In genomic region chr15:58038426-58039106, GRCh38 we compare ENCODE assay signal across 1 cellular context.
TF ChIP-seq lines count a peak whose summit lies in the region.

No MANE protein-coding gene starts in this region.

TF ChIP-seq in HEK293, 187 proteins besides CTCF, POLR2A, EP300 and RAD21 (continued from another document and continues in another):
- TF ChIP-seq PRDM4 (tag by site-specific recombination; IDR thresholded peaks at IDR 0.05): peak; percentile 95
- TF ChIP-seq ZNF561 (tag by site-specific recombination; IDR thresholded peaks at IDR 0.05; ENCODE audit: borderline replicate concordance): peak; percentile 80; the same call in 1 of the 2 replicates
- peak; percentile 92 for TF ChIP-seq ZEB2 (tag by site-specific recombination; IDR thresholded peaks at IDR 0.05)
- TF ChIP-seq ZNF140 (tag by site-specific recombination; IDR thresholded peaks at IDR 0.05): no peak
- peak; percentile 67; the same call in 1 of the 2 replicates for TF ChIP-seq TRIM28 (IDR thresholded peaks at IDR 0.05; ENCODE audit: borderline replicate concordance, low read length)
- TF ChIP-seq ZNF548 (tag by site-specific recombination; IDR thresholded peaks at IDR 0.05): no peak
- TF ChIP-seq ZNF514 (tag by site-specific recombination; IDR thresholded peaks at IDR 0.05): no peak
- peak; percentile 78; the same call in 1 of the 2 replicates for TF ChIP-seq ZNF639 (tag by site-specific recombination; IDR thresholded peaks at IDR 0.05)
- TF ChIP-seq ZBTB6 (tag by site-specific recombination; IDR thresholded peaks at IDR 0.05): 0 out of 2 replicates have a peak, but pooled peaks have one; percentile 17
- 0 out of 2 replicates have a peak, but pooled peaks have one; percentile 31 for TF ChIP-seq ZNF501 (tag by site-specific recombination; IDR thresholded peaks at IDR 0.05)
- TF ChIP-seq ZNF354C (tag by site-specific recombination; IDR thresholded peaks at IDR 0.05; ENCODE audit: borderline replicate concordance, low read depth): no peak
- TF ChIP-seq ZNF16 (tag by site-specific recombination; IDR thresholded peaks at IDR 0.05; ENCODE audit: low read depth): no peak
- peak; percentile 54; the same call in 1 of the 2 replicates for TF ChIP-seq ZNF76 (tag by site-specific recombination; IDR thresholded peaks at IDR 0.05; ENCODE audit: borderline replicate concordance, low read depth)
- TF ChIP-seq ZNF112 (tag by site-specific recombination; IDR thresholded peaks at IDR 0.05): no peak
- TF ChIP-seq ZNF114 (tag by site-specific recombination; IDR thresholded peaks at IDR 0.05): no peak
- peak; percentile 81 for TF ChIP-seq HOXD13 (CRISPR knock-in tag; IDR thresholded peaks at IDR 0.05; ENCODE audit: borderline replicate concordance)
- TF ChIP-seq ZNF426 (tag by site-specific recombination; IDR thresholded peaks at IDR 0.05): no peak
- 0 out of 2 replicates have a peak, but pooled peaks have one; percentile 38 for TF ChIP-seq PRDM1 (tag by site-specific recombination; IDR thresholded peaks at IDR 0.05)
- TF ChIP-seq ZSCAN16 (tag by site-specific recombination; IDR thresholded peaks at IDR 0.05): peak; percentile 95
- no peak for TF ChIP-seq ZFP37 (tag by site-specific recombination; IDR thresholded peaks at IDR 0.05)
- TF ChIP-seq ZNF518A (tag by site-specific recombination; conservative IDR thresholded peaks at IDR 0.05; ENCODE audit: low read depth): 0 out of 2 replicates have a peak, but pooled peaks have one; percentile 26
- 0 out of 2 replicates have a peak, but pooled peaks have one; percentile 6 for TF ChIP-seq ZBTB11 (tag by site-specific recombination; conservative IDR thresholded peaks at IDR 0.05; ENCODE audit: low read depth)
- no peak for TF ChIP-seq ZNF785 (tag by site-specific recombination; IDR thresholded peaks at IDR 0.05)
- TF ChIP-seq ZNF404 (tag by site-specific recombination; IDR thresholded peaks at IDR 0.05): no peak
- TF ChIP-seq ZNF513 (tag by site-specific recombination; IDR thresholded peaks at IDR 0.05): no peak
- TF ChIP-seq ZNF37A (tag by site-specific recombination; IDR thresholded peaks at IDR 0.05): 0 out of 2 replicates have a peak, but pooled peaks have one; percentile 39
- TF ChIP-seq ZNF777 (tag by site-specific recombination; IDR thresholded peaks at IDR 0.05; ENCODE audit: borderline replicate concordance): no peak
- TF ChIP-seq ZNF155 (tag by site-specific recombination; IDR thresholded peaks at IDR 0.05): no peak
- peak; percentile 67 for TF ChIP-seq ZNF692 (tag by site-specific recombination; IDR thresholded peaks at IDR 0.05)
- TF ChIP-seq ZNF645 (tag by site-specific recombination; IDR thresholded peaks at IDR 0.05): no peak
- no peak for TF ChIP-seq ZBTB26 (tag by site-specific recombination; optimal IDR thresholded peaks at IDR 0.05)
- no peak; the same call in 1 of the 2 replicates for TF ChIP-seq KLF9 (tag by site-specific recombination; IDR thresholded peaks at IDR 0.05; ENCODE audit: low read depth)
- TF ChIP-seq ZNF843 (tag by site-specific recombination; IDR thresholded peaks at IDR 0.05): peak; percentile 99
- 0 out of 2 replicates have a peak, but pooled peaks have one; percentile 14 for TF ChIP-seq ZNF335 (tag by site-specific recombination; conservative IDR thresholded peaks at IDR 0.05)
- TF ChIP-seq FEZF1 (tag by site-specific recombination; IDR thresholded peaks at IDR 0.05): peak; percentile 100
- TF ChIP-seq ZBTB21 (tag by site-specific recombination; IDR thresholded peaks at IDR 0.05): 0 out of 2 replicates have a peak, but pooled peaks have one; percentile 25
- TF ChIP-seq ZNF48 (tag by site-specific recombination; IDR thresholded peaks at IDR 0.05): no peak
- TF ChIP-seq ZFP3 (tag by site-specific recombination; IDR thresholded peaks at IDR 0.05; ENCODE audit: low read depth): no peak
- no peak for TF ChIP-seq ZSCAN4 (tag by site-specific recombination; IDR thresholded peaks at IDR 0.05)
